In the genomic region with DNA sequence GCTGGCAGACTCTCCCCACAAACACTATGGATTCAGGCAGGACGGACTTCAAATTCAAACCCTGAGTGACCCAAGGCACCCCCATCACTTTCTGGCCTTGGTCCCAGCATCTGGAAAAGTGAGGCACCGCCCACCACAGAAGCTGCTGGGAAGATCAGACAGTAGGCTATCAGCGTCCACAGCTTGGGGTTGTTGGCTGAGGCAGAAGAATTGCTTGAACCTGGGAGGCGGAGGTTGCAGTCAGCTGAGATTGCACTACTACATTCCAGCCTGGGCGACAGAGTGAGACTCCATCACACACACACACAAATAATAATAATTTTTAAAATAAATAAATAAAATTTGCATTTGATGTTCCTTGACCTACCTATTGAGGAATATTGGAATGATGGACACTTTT, we compare ENCODE assay signal across 11 cellular contexts. TPM values are rescaled to one million over a fixed set of nuclear protein-coding genes. Genes with fewer than 3 reads are reported as not detected.
DNase-seq lines count a peak whose midpoint lies in the region; ATAC-seq and TF ChIP-seq lines count a peak whose summit lies in the region.
"Had no signal": no experiment of that assay in that cellular context is flagged by ENCODE, and none has a peak within 500 bp of the region (broad histone marks: within the 10 kb centered on the region; RNA-seq: fewer than 3 reads in every experiment).

No MANE protein-coding gene starts in this region.

- no peak overlapping the region for H3K18ac ChIP-seq in trophoblast cell (ENCODE audit: low read length)

- H2AFZ ChIP-seq in SK-N-SH (ENCODE audit: low read depth), result 0 out of 2 replicates have a peak overlapping the region, but pooled peaks have one; percentile 28
- no peak overlapping the region for H2AFZ ChIP-seq in trophoblast cell (ENCODE audit: insufficient read depth, low read length, poor library complexity)
- H2AFZ ChIP-seq: GM23248 had no signal

- WGBS in SK-N-SH (ENCODE audit: low lambda C conversion rate), result 68% methylated on average over 3 of the region's 5 CpGs
- no CpG with 5 or more reads among the region's 5 CpGs for WGBS in trophoblast cell (ENCODE audit: extremely low coverage, insufficient coverage, insufficient read length)
- WGBS in suprapubic skin, result 85% methylated on average over 5 of the region's 5 CpGs

- H4K8ac ChIP-seq in trophoblast cell (ENCODE audit: low read depth, low read length), result no peak overlapping the region

- H3K27me3 Mint-ChIP-seq in endothelial cell (ENCODE audit: unreplicated experiment), result peaks cover 2% of the 10 kb centered on the region

- H2AK5ac ChIP-seq in trophoblast cell (ENCODE audit: low read length), result no peak overlapping the region

- no peak overlapping the region for H2BK120ac ChIP-seq in trophoblast cell (ENCODE audit: insufficient read depth, low read length, poor library complexity)

- H2BK5ac ChIP-seq in trophoblast cell (ENCODE audit: low read depth, low read length, poor library complexity), result no peak overlapping the region

- POLR2A ChIA-PET in SK-N-SH (lab: Yijun Ruan, JAX), result interaction anchor here (0.9 kb wide), 1 partner anchor 9 kb away, joined by 3 read pairs; the partner anchor contains the start of gene PFKFB4

- no peaks in the 10 kb centered on the region for H4K20me1 ChIP-seq in SK-N-SH (ENCODE audit: insufficient read depth)

- no peak overlapping the region for H3K4ac ChIP-seq in trophoblast cell (ENCODE audit: low read depth, low read length)

- H3K27ac ChIP-seq in SK-N-SH (ENCODE audit: low read depth in 2 of 2, low read length in 1 of 2) (no peak overlapping the region; a peak in 1 of 4 replicates), VCaP (peak overlapping the region; percentile 24; the same call in 1 of the 2 replicates), trophoblast cell (ENCODE audit: low read depth, low read length) (no peak overlapping the region), suprapubic skin (no peak overlapping the region)
- H3K27ac ChIP-seq: 22Rv1, GM23248, KMS-11 had no signal

- no peak for DNase-seq in SK-N-SH
- DNase-seq in endothelial cell (ENCODE audit: low spot score), result no peak
- no peak for DNase-seq in trophoblast cell
- no peak for DNase-seq in suprapubic skin (ENCODE audit: low spot score in 2 of 2)
- no peak for DNase-seq in NCI-H1694 treated with DMSO at 0.1 percent for 48 hours (lab: John Stamatoyannopoulos, UW)

- H3K27me3 ChIP-seq in SK-N-SH (ENCODE audit: insufficient read depth) (no peaks in the 10 kb centered on the region), trophoblast cell (ENCODE audit: insufficient read depth, low read length) (no peaks in the 10 kb centered on the region), suprapubic skin (no peaks in the 10 kb centered on the region)

- ATAC-seq in SK-N-SH treated with all-trans-retinoic acid at 6 μM for 48 hours, result no peak
- ATAC-seq in GM18870 (IDR thresholded peaks at IDR 0.05; ENCODE audit: unreplicated experiment), result no peak

- H3K36me3 ChIP-seq in SK-N-SH (replicated peaks in 1 of 2; ENCODE audit: control insufficient read depth in 1 of 2, insufficient read depth in 2 of 2, low read length in 1 of 2) (peaks cover 7 to 9% of the 10 kb centered on the region in 2 experiments), trophoblast cell (ENCODE audit: control insufficient read depth in 1 of 2, insufficient read depth in 2 of 2, low read length in 2 of 2) (peaks cover 26 to 41% of the 10 kb centered on the region in 2 experiments), suprapubic skin (peaks cover 7% of the 10 kb centered on the region)

- H3K79me2 ChIP-seq in SK-N-SH (ENCODE audit: insufficient read depth) (no peaks in the 10 kb centered on the region), trophoblast cell (ENCODE audit: control insufficient read depth, insufficient read depth, low read length, poor library complexity) (peaks cover 3% of the 10 kb centered on the region)

- no peak overlapping the region for H3K9ac ChIP-seq in SK-N-SH
- no peak overlapping the region for H3K9ac ChIP-seq in trophoblast cell (ENCODE audit: low read length)
- H3K9ac ChIP-seq: GM23248, KMS-11 had no signal

- H3K9me2 ChIP-seq in SK-N-SH, result no peaks in the 10 kb centered on the region

- no peak overlapping the region for H4K12ac ChIP-seq in trophoblast cell (ENCODE audit: low read depth, low read length)

- no peak overlapping the region for H3K4me3 ChIP-seq in SK-N-SH (ENCODE audit: low read depth in 2 of 2, low read length in 1 of 2)
- no peak overlapping the region for H3K4me3 ChIP-seq in trophoblast cell (ENCODE audit: low read depth, low read length)
- H3K4me3 ChIP-seq in suprapubic skin, result no peak overlapping the region
- H3K4me3 ChIP-seq: GM23248 had no signal

- H2BK12ac ChIP-seq in trophoblast cell (ENCODE audit: low read length), result peak overlapping the region; percentile 45

- no peaks in the 10 kb centered on the region for H3K9me3 ChIP-seq in SK-N-SH
- peaks cover 4% of the 10 kb centered on the region for H3K9me3 ChIP-seq in trophoblast cell (ENCODE audit: insufficient read depth, low read depth, low read length)
- H3K9me3 ChIP-seq in suprapubic skin, result no peaks in the 10 kb centered on the region

- peaks cover 4% of the 10 kb centered on the region for H3K79me1 ChIP-seq in trophoblast cell (ENCODE audit: low read length)

- H3F3A ChIP-seq in SK-N-SH (replicated peaks; ENCODE audit: insufficient read depth), result no peaks in the 10 kb centered on the region

- no peaks in the 10 kb centered on the region for H3K36me3 Mint-ChIP-seq in endothelial cell (ENCODE audit: low read depth, unreplicated experiment)

- CTCF ChIA-PET in SK-N-SH (lab: Yijun Ruan, JAX), result interaction anchor here (0.7 to 12.6 kb wide), 12 partner anchors 9 to 276 kb away, joined by 3 to 136 read pairs (median 8); partner anchors contain the start of genes ATRIP, CCDC51, SHISA5 and TMA7

- no peak for TF ChIP-seq RAD21 in SK-N-SH (IDR thresholded peaks at IDR 0.05; ENCODE audit: low read length)

- H3K4me2 ChIP-seq in SK-N-SH (no peak overlapping the region), trophoblast cell (ENCODE audit: low read length) (no peak overlapping the region)
- H3K4me2 ChIP-seq: KMS-11 had no signal

- TF ChIP-seq CTCF in SK-N-SH (IDR thresholded peaks at IDR 0.05) (no peak), VCaP (conservative IDR thresholded peaks at IDR 0.05) (no peak), endothelial cell (IDR thresholded peaks at IDR 0.05; ENCODE audit: unreplicated experiment) (no peak), suprapubic skin (IDR thresholded peaks at IDR 0.05) (no peak)

- peak overlapping the region; percentile 72 for H3K27ac Mint-ChIP-seq in endothelial cell (ENCODE audit: unreplicated experiment)

- no peaks in the 10 kb centered on the region for H3K9me3 Mint-ChIP-seq in endothelial cell (ENCODE audit: unreplicated experiment)

- H4K91ac ChIP-seq in trophoblast cell (ENCODE audit: low read depth, low read length), result no peak overlapping the region

- no peak overlapping the region for H3K14ac ChIP-seq in trophoblast cell (ENCODE audit: low read length)

- H3K4me1 ChIP-seq in SK-N-SH (ENCODE audit: control insufficient read depth in 1 of 2, insufficient read depth in 2 of 2, low read depth in 1 of 2, low read length in 1 of 2) (peaks cover 0 to 12% of the 10 kb centered on the region in 2 experiments; a peak in 1 of 4 replicates), trophoblast cell (ENCODE audit: control insufficient read depth in 1 of 2, insufficient read depth in 2 of 2, low read length in 2 of 2) (peaks cover 10 to 12% of the 10 kb centered on the region in 2 experiments), suprapubic skin (peaks cover 7% of the 10 kb centered on the region)

- H3K4me1 Mint-ChIP-seq in endothelial cell (ENCODE audit: unreplicated experiment), result peaks cover 7% of the 10 kb centered on the region

- no peak overlapping the region for H3K23ac ChIP-seq in trophoblast cell (ENCODE audit: low read length)

- no peak for TF ChIP-seq EP300 in SK-N-SH (IDR thresholded peaks at IDR 0.05; ENCODE audit: borderline replicate concordance in 1 of 2, low read depth in 1 of 2, low read length in 1 of 2)
- no peak for TF ChIP-seq EP300 in suprapubic skin (IDR thresholded peaks at IDR 0.05)

- no peak for TF ChIP-seq POLR2A in suprapubic skin (IDR thresholded peaks at IDR 0.05)

- no peak overlapping the region for H3K4me3 Mint-ChIP-seq in endothelial cell (ENCODE audit: unreplicated experiment)

TF ChIP-seq in SK-N-SH, 30 proteins besides CTCF, POLR2A, EP300 and RAD21 (continues in another document):
- no peak for TF ChIP-seq SIN3A (IDR thresholded peaks at IDR 0.05; ENCODE audit: borderline replicate concordance, low read depth, low read length)
- no peak for TF ChIP-seq EZH2phosphoT487 (IDR thresholded peaks at IDR 0.05; ENCODE audit: borderline replicate concordance, low read depth)
- TF ChIP-seq JUND (IDR thresholded peaks at IDR 0.05), result no peak
- no peak for TF ChIP-seq MEF2A (IDR thresholded peaks at IDR 0.05; ENCODE audit: borderline replicate concordance, low read depth)

TF ChIP-seq in SK-N-SH treated with all-trans-retinoic acid at 6 μM for 48 hours, 23 proteins besides CTCF, POLR2A, EP300 and RAD21:
- TF ChIP-seq TOX (CRISPR knock-in tag; IDR thresholded peaks at IDR 0.05; ENCODE audit: borderline replicate concordance), result no peak

RNA-seq across cellular contexts. Expression of gene PFKFB4, which starts 8.4 kb away (rescaled TPM):
- polyA plus RNA-seq in SK-N-SH (2012; rRNA removed), result 5.7 and 6.7 TPM in 2 replicates
- polyA plus RNA-seq in SK-N-SH (2012; cell fraction: cytosol; rRNA removed), result 3.2 and 4.1 TPM in 2 replicates
- polyA plus RNA-seq in SK-N-SH (2012; cell fraction: nucleus; rRNA removed), result 14.3 and 15.3 TPM in 2 replicates
- 11.5 TPM for total RNA-seq in endothelial cell (ENCODE audit: unreplicated experiment)
- 18.7 TPM in 2 replicates for polyA plus RNA-seq in trophoblast cell (2013)
- 10 to 100 TPM in 1 of 4 donors, 1 to 10 TPM in 3; 3.6 to 12.7 (median 8.3) TPM for total RNA-seq in suprapubic skin

RNA-seq across cellular contexts. Expression of gene UCN2, which starts 15.4 kb away (rescaled TPM):
- 0.50 and 0.69 TPM in 2 replicates for polyA plus RNA-seq in SK-N-SH (2012; rRNA removed)
- 0.15 and 0.22 TPM in 2 replicates for polyA plus RNA-seq in SK-N-SH (2012; cell fraction: cytosol; rRNA removed)
- 2.7 and 4.1 TPM in 2 replicates for polyA plus RNA-seq in SK-N-SH (2012; cell fraction: nucleus; rRNA removed)
- 0.77 TPM for total RNA-seq in endothelial cell (ENCODE audit: unreplicated experiment)
- polyA plus RNA-seq in trophoblast cell (2013), result 1.4 and 1.7 TPM in 2 replicates
- total RNA-seq in suprapubic skin, result 10 to 100 TPM; 10.1 to 23.7 (median 18.0) TPM

RNA-seq across cellular contexts. Expression of gene SHISA5, which starts 44.2 kb away (rescaled TPM):
- 141 and 194 TPM in 2 replicates for polyA plus RNA-seq in SK-N-SH (2012; rRNA removed)
- polyA plus RNA-seq in SK-N-SH (2012; cell fraction: cytosol; rRNA removed), result 121 and 166 TPM in 2 replicates
- polyA plus RNA-seq in SK-N-SH (2012; cell fraction: nucleus; rRNA removed), result 102 and 112 TPM in 2 replicates
- total RNA-seq in endothelial cell (ENCODE audit: unreplicated experiment) (283 TPM), suprapubic skin (10 to 100 TPM; 60.1 to 98.0 (median 87.3) TPM)
- 314 and 318 TPM in 2 replicates for polyA plus RNA-seq in trophoblast cell (2013)

RNA-seq across cellular contexts. Expression of gene COL7A1, which starts 47.0 kb away (rescaled TPM):
- polyA plus RNA-seq in SK-N-SH (2012; rRNA removed), result 7.1 and 10.8 TPM in 2 replicates
- 2.2 and 2.4 TPM in 2 replicates for polyA plus RNA-seq in SK-N-SH (2012; cell fraction: cytosol; rRNA removed)
- 55.8 and 105 TPM in 2 replicates for polyA plus RNA-seq in SK-N-SH (2012; cell fraction: nucleus; rRNA removed)
- total RNA-seq in endothelial cell (ENCODE audit: unreplicated experiment) (5.2 TPM), suprapubic skin (100 to 1,000 TPM; 287 to 596 (median 348) TPM)
- 23.1 and 26.0 TPM in 2 replicates for polyA plus RNA-seq in trophoblast cell (2013)
